8 cellular contexts compared by ENCODE assay signal in genomic region chr9:130693101-130693425, GRCh38. TPM values are rescaled to one million over a fixed set of nuclear protein-coding genes. Genes with fewer than 3 reads are reported as not detected.
A peak's percentile ranks its signal among the peaks of the same experiment; 100 is the strongest.
DNase-seq lines count a peak whose midpoint lies in the region; ATAC-seq and TF ChIP-seq lines count a peak whose summit lies in the region.

No MANE protein-coding gene starts in this region.

- TF ChIP-seq CTCF in GM12864 (IDR thresholded peaks at IDR 0.05; ENCODE audit: low read depth, low read length, missing control alignments) = no peak
- TF ChIP-seq CTCF in Panc1 (IDR thresholded peaks at IDR 0.05) = no peak
- TF ChIP-seq CTCF in fibroblast of pulmonary artery (IDR thresholded peaks at IDR 0.05; ENCODE audit: low read length, missing control alignments) = no peak
- no peak for TF ChIP-seq CTCF in psoas muscle (IDR thresholded peaks at IDR 0.05)

- in situ Hi-C loops in Panc1 (cut with HindIII; ENCODE audit: low pct_unique_long_range_greater_than_20kb, low sequenced_read_pairs) = no loop called here

- DNase-seq in GM12864 (ENCODE audit: low read depth) (no peak), Panc1 (ENCODE audit: low read depth, low spot score) (no peak), fibroblast of pulmonary artery (ENCODE audit: low read depth) (no peak), psoas muscle (no peak), activated gamma-delta T cell (lab: John Stamatoyannopoulos, UW) (no peak)

- H3K4me3 ChIP-seq in GM12864 (ENCODE audit: low read depth, low read length) (peak overlapping the region; percentile 78), Panc1 (ENCODE audit: low read depth in 2 of 2, low read length in 2 of 2) (peak overlapping the region; percentile 83 to 99), fibroblast of pulmonary artery (replicated peaks; ENCODE audit: low read depth, low read length) (peak overlapping the region; percentile 89), psoas muscle (peak overlapping the region; percentile 82)

- peaks cover 11% of the 10 kb centered on the region for H3K36me3 ChIP-seq in Panc1 (ENCODE audit: control insufficient read depth, insufficient read depth, low read length)
- H3K36me3 ChIP-seq in psoas muscle (ENCODE audit: insufficient read depth in 1 of 2, low read depth in 1 of 2) = peaks cover 4 to 28% of the 10 kb centered on the region in 2 donors

- BruUV-seq in Panc1 (replicated peaks; lab: Mats Ljungman, UMichigan) = no TSS peak

- WGBS in psoas muscle, 3 donors = 2 to 6% (median 5%) methylated on average over 8 of the region's 8 CpGs

- intact Hi-C loops in Panc1 (cut with micrococcal nuclease; ENCODE audit: unreplicated experiment) = no loop called here
- intact Hi-C loops in psoas muscle (cut with DNase I) = no loop called here

- H3K4me1 ChIP-seq in Panc1 (ENCODE audit: control insufficient read depth, insufficient read depth, low read length) (no peaks in the 10 kb centered on the region; the same call in 1 of the 2 replicates), psoas muscle (peaks cover 10% of the 10 kb centered on the region)

- CTCF ChIA-PET in Panc1 (lab: Charles Lee) = interaction anchor here (0.5 to 1.2 kb wide), 3 partner anchors 9 to 327 kb away, joined by 3 to 10 read pairs (median 5); no protein-coding TSS in a partner anchor

- no peak for ATAC-seq in Panc1
- peak in 1 of 4 donors; percentile 6 for ATAC-seq in psoas muscle
- no peak for ATAC-seq in HG02798 (IDR thresholded peaks at IDR 0.05; ENCODE audit: poor library complexity, unreplicated experiment)
- ATAC-seq in GM18498 (IDR thresholded peaks at IDR 0.05; ENCODE audit: unreplicated experiment) = no peak
- ATAC-seq in HG03342 (IDR thresholded peaks at IDR 0.05; ENCODE audit: unreplicated experiment) = no peak

- H3K27ac ChIP-seq in Panc1 (ENCODE audit: low read length) (peak overlapping the region; percentile 89), psoas muscle (peak overlapping the region; percentile 65)

- H3K27me3 ChIP-seq in Panc1 (ENCODE audit: control insufficient read depth, insufficient read depth, low read length) (no peaks in the 10 kb centered on the region), psoas muscle (ENCODE audit: insufficient read depth in 3 of 3, low read length in 2 of 3) (no peaks in the 10 kb centered on the region)

- H3K9me3 ChIP-seq in Panc1 (ENCODE audit: control insufficient read depth, insufficient read depth, low read depth, low read length) (no peaks in the 10 kb centered on the region), psoas muscle (no peaks in the 10 kb centered on the region)

- POLR2A ChIA-PET in Panc1 (lab: Charles Lee) = no interaction called here

RNA-seq across cellular contexts. Expression of gene EXOSC2, which starts 0.5 kb away (rescaled TPM):
- 41.0 TPM for total RNA-seq in Panc1 (2021; ENCODE audit: unreplicated experiment)
- 17.2 TPM for polyA plus RNA-seq in Panc1 (2012; ENCODE audit: insufficient read length)
- 10 to 100 TPM; 14.4 to 19.7 (median 16.1) TPM for total RNA-seq in psoas muscle
- polyA plus RNA-seq in psoas muscle = 10 to 100 TPM; 11.8 to 25.0 (median 15.5) TPM

RNA-seq across cellular contexts. Expression of gene PRDM12, which starts 28.7 kb away (rescaled TPM):
- 0.08 TPM for total RNA-seq in Panc1 (2021; ENCODE audit: unreplicated experiment)
- 0.08 TPM for polyA plus RNA-seq in Panc1 (2012; ENCODE audit: insufficient read length)
- total RNA-seq in psoas muscle = not detected
- under 1 TPM; 0.03 to 0.17 (median 0.06) TPM for polyA plus RNA-seq in psoas muscle
